8 cellular contexts compared by ENCODE assay signal in genomic region chr3:112635674-112636073, GRCh38. TPM values are rescaled to one million over a fixed set of nuclear protein-coding genes. Genes with fewer than 3 reads are reported as not detected.
DNase-seq lines count a peak whose midpoint lies in the region; ATAC-seq and TF ChIP-seq lines count a peak whose summit lies in the region.

No MANE protein-coding gene starts in this region.

- H3K4me1 Mint-ChIP-seq in naive thymus-derived CD8-positive, alpha-beta T cell: peaks cover 0 to 2% (median 0%) of the 10 kb centered on the region in 4 donors

- no peak overlapping the region for H3K4me3 Mint-ChIP-seq in naive thymus-derived CD8-positive, alpha-beta T cell

- intact Hi-C loops in left lung (cut with DNase I): loop anchor here in 1 of 2 donors (10.0 kb wide), 1 partner anchor 349 kb away; no protein-coding TSS in a partner anchor

- H3K27ac ChIP-seq in left lung (peak overlapping the region; percentile 23 to 39), tibial nerve (peak overlapping the region in 3 of 4 donors; percentile 38 to 89 (median 88))

- WGBS in tibial nerve, 2 donors: 42 to 53% methylated on average over 1 of the region's 1 CpG

- no peak for TF ChIP-seq POLR2A in tibial nerve (IDR thresholded peaks at IDR 0.05)

- peaks cover 0 to 4% (median 0%) of the 10 kb centered on the region in 5 donors for H3K27me3 Mint-ChIP-seq in naive thymus-derived CD8-positive, alpha-beta T cell

- H3K36me3 ChIP-seq in left lung (no peaks in the 10 kb centered on the region), tibial nerve (no peaks in the 10 kb centered on the region)

- H3K27me3 ChIP-seq in left lung (no peaks in the 10 kb centered on the region), tibial nerve (no peaks in the 10 kb centered on the region)

- no peaks in the 10 kb centered on the region for H3K9me3 Mint-ChIP-seq in naive thymus-derived CD8-positive, alpha-beta T cell

- TF ChIP-seq EP300 in tibial nerve (IDR thresholded peaks at IDR 0.05): peak in 1 of 2 donors; percentile 22

- POLR2A ChIA-PET in naive thymus-derived CD8-positive, alpha-beta T cell (lab: Charles Lee): no interaction called here

- H3K4me3 ChIP-seq in cardiac fibroblast (replicated peaks in 1 of 2; ENCODE audit: low read depth in 2 of 2, low read length in 2 of 2) (peak overlapping the region; percentile 64 to 71), left lung (peak overlapping the region in 1 of 2 donors; percentile 13), tibial nerve (peak overlapping the region in 2 of 4 donors; percentile 1 to 10)

- peaks cover 3 to 11% of the 10 kb centered on the region in 2 donors for H3K4me1 ChIP-seq in left lung
- H3K4me1 ChIP-seq in tibial nerve: peaks cover 0 to 51% (median 9%) of the 10 kb centered on the region in 4 donors

- H3K9me3 ChIP-seq in left lung: no peaks in the 10 kb centered on the region
- H3K9me3 ChIP-seq in tibial nerve: no peaks in the 10 kb centered on the region

- peak overlapping the region in 1 of 10 donors; percentile 57 for H3K27ac Mint-ChIP-seq in naive thymus-derived CD8-positive, alpha-beta T cell

- ATAC-seq in left lung (peak; percentile 51), HG03565 (IDR thresholded peaks at IDR 0.05; ENCODE audit: unreplicated experiment) (no peak)
- no peak for ATAC-seq in naive thymus-derived CD8-positive, alpha-beta T cell

- TF ChIP-seq CTCF in cardiac fibroblast (IDR thresholded peaks at IDR 0.05; ENCODE audit: low read depth, low read length): peak; percentile 17
- no peak for TF ChIP-seq CTCF in left lung (IDR thresholded peaks at IDR 0.05)
- no peak for TF ChIP-seq CTCF in tibial nerve (IDR thresholded peaks at IDR 0.05)

- DNase-seq in DMS53 (lab: John Stamatoyannopoulos, UW) (peak; percentile 6), DMS53 treated with DMSO at 0.1 percent for 48 hours (lab: John Stamatoyannopoulos, UW; ENCODE audit: unreplicated experiment) (no peak), cardiac fibroblast (ENCODE audit: low read depth in 2 of 2) (peak; percentile 77 to 89), left lung (no peak), tibial nerve (ENCODE audit: low spot score in 2 of 2) (peak in 1 of 2 donors; percentile 48), mesenteric fat pad (ENCODE audit: low spot score) (no peak)
- DNase-seq in naive thymus-derived CD8-positive, alpha-beta T cell: no peak

- H3K36me3 Mint-ChIP-seq in naive thymus-derived CD8-positive, alpha-beta T cell: no peaks in the 10 kb centered on the region

RNA-seq across cellular contexts. Expression of gene CCDC80, which starts 5.3 kb away (rescaled TPM):
- total RNA-seq in left lung (100 to 1,000 TPM; 154 to 247 TPM), tibial nerve (100 to 1,000 TPM in 1 of 4 donors, 10 to 100 TPM in 3; 19.4 to 129 (median 31.1) TPM), mesenteric fat pad (426 TPM)
- not detected for total RNA-seq in naive thymus-derived CD8-positive, alpha-beta T cell
- under 1 TPM in 2 of 3 donors, not detected in 1; 0.04 to 0.09 TPM for polyA plus RNA-seq in naive thymus-derived CD8-positive, alpha-beta T cell

Comparison
In these comparisons a context has a peak if more than half of its experiments do, and no peak if none do; other contexts are left out.
1. DNase-seq: peak in DMS53 (single experiment) and cardiac fibroblast (2 of 2); none in DMS53 treated with DMSO at 0.1 percent for 48 hours (single experiment), left lung (0 of 2), mesenteric fat pad (single experiment) and naive thymus-derived CD8-positive, alpha-beta T cell (0 of 10).
2. RNA of gene CCDC80, which starts 5.3 kb away (total RNA-seq): 426 TPM in mesenteric fat pad (single experiment), 154 to 247 TPM in left lung and 19.4 to 129 TPM in tibial nerve; not detected in naive thymus-derived CD8-positive, alpha-beta T cell; every median in the first group is over 10 times any median in the second.